6 cellular contexts compared by ENCODE assay signal in the genomic region with DNA sequence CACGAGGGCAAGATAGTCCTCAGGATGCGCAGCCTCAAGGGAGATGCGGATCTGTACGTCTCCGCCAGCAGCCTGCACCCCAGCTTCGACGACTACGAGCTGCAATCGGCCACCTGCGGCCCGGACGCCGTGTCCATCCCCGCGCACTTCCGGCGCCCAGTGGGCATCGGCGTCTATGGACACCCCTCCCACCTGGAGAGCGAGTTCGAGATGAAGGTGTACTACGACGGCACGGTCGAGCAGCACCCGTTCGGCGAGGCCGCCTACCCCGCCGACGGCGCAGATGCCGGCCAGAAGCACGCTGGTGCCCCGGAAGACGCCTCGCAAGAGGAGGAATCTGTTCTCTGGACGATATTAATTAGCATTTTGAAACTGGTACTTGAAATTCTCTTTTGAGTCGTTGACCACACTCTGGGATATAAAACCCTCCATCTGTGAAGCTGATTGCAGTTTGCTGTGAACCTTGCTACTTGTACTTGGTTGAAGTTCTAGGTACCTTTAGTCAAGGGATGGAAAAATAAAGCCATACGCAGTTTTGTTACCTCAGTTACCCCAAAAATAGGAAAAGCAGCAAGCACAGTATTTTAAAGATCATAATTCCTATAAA. TPM values are rescaled to one million over a fixed set of nuclear protein-coding genes. Genes with fewer than 3 reads are reported as not detected.
DNase-seq lines count a peak whose midpoint lies in the region; ATAC-seq and TF ChIP-seq lines count a peak whose summit lies in the region.

No MANE protein-coding gene starts in this region.

- dilution Hi-C loops in mammary epithelial cell (cut with HindIII; ENCODE audit: low sequenced_read_pairs): no loop called here

- in situ Hi-C loops in mammary epithelial cell (cut with MboI; ENCODE audit: low sequenced_read_pairs in 2 of 2): no loop called here

- WGBS in mammary epithelial cell (ENCODE audit: low coverage, missing lambda C conversion rate): under 1% methylated on average over 15 of the region's 41 CpGs

- H3K4me2 ChIP-seq in mammary epithelial cell (ENCODE audit: insufficient read depth, low read depth, low read length): peak overlapping the region; percentile 70

- CTCF ChIA-PET in AG04450 (lab: Charles Lee): no interaction called here
- CTCF ChIA-PET in mammary epithelial cell (lab: Charles Lee; ENCODE audit: low non-redundant PET): no interaction called here

- H3K79me2 ChIP-seq in mammary epithelial cell (ENCODE audit: insufficient read depth, low read length): peaks cover 76% of the 10 kb centered on the region

- DNase-seq in AG04450 (ENCODE audit: low read depth, low spot score) (no peak), NCI-H526 treated with DMSO at 0.1 percent for 48 hours (lab: John Stamatoyannopoulos, UW) (peak; percentile 40), mammary epithelial cell (no peak), omental fat pad (ENCODE audit: low spot score) (no peak), NCI-H1694 (lab: John Stamatoyannopoulos, UW) (no peak)

- POLR2A ChIA-PET in AG04450 (lab: Yijun Ruan, JAX): interaction anchor here (0.9 to 1.8 kb wide), 5 partner anchors 13 to 452 kb away, joined by 3 to 6 read pairs (median 3); partner anchors contain the start of genes DYNLT2 and ERMARD

- peak overlapping the region; percentile 92 for H2AFZ ChIP-seq in mammary epithelial cell (ENCODE audit: low read depth, low read length)

- BruUV-seq in mammary epithelial cell (replicated peaks; lab: Mats Ljungman, UMichigan): no TSS peak

- intact Hi-C loops in mammary epithelial cell (cut with micrococcal nuclease): loop anchor here (1.0 to 10.0 kb wide), 6 partner anchors 20 to 746 kb away; partner anchors contain the start of genes DYNLT2, ERMARD and THBS2

- H3K9ac ChIP-seq in mammary epithelial cell (ENCODE audit: insufficient read depth, low read length): peak overlapping the region; percentile 83

- no peaks in the 10 kb centered on the region for H4K20me1 ChIP-seq in mammary epithelial cell (ENCODE audit: insufficient read depth, low read length)

- peaks cover 33% of the 10 kb centered on the region for H3K4me1 ChIP-seq in mammary epithelial cell (ENCODE audit: insufficient read depth, low read length)

- peaks cover 4% of the 10 kb centered on the region for H3K36me3 ChIP-seq in mammary epithelial cell (ENCODE audit: insufficient read depth, low read length)

- H3K27me3 ChIP-seq in AG04450 (ENCODE audit: control insufficient read depth, insufficient read depth, low read length) (no peaks in the 10 kb centered on the region), mammary epithelial cell (ENCODE audit: insufficient read depth, low read length) (no peaks in the 10 kb centered on the region)

- H3K9me3 ChIP-seq in AG04450 (ENCODE audit: control insufficient read depth, insufficient read depth, low read length): no peaks in the 10 kb centered on the region; the same call in 1 of the 2 replicates
- no peaks in the 10 kb centered on the region for H3K9me3 ChIP-seq in mammary epithelial cell (replicated peaks; ENCODE audit: insufficient read depth, low read length)

- ATAC-seq in GM21423 (IDR thresholded peaks at IDR 0.05; ENCODE audit: unreplicated experiment) (peak; percentile 16), omental fat pad (ENCODE audit: low FRiP score) (peak; percentile 7)

- H3K27ac ChIP-seq in AG04450 (ENCODE audit: low read depth, low read length) (no peak overlapping the region), mammary epithelial cell (ENCODE audit: insufficient read depth, low read depth, low read length) (peak overlapping the region; percentile 64)

- H3K4me3 ChIP-seq in AG04450 (ENCODE audit: low read depth, low read length): peak overlapping the region; percentile 94
- peak overlapping the region; percentile 77 to 95 (median 80) for H3K4me3 ChIP-seq in mammary epithelial cell (replicated peaks in 1 of 3; ENCODE audit: insufficient read depth in 1 of 3, low read depth in 2 of 3, low read length in 3 of 3)

- no peak for TF ChIP-seq CTCF in AG04450 (IDR thresholded peaks at IDR 0.05; ENCODE audit: low read depth, low read length)
- no peak for TF ChIP-seq CTCF in mammary epithelial cell (conservative IDR thresholded peaks at IDR 0.05 in 1 of 2, IDR thresholded peaks at IDR 0.05 in 1 of 2; ENCODE audit: extremely low read depth in 1 of 2, insufficient read depth in 1 of 2, low read depth in 1 of 2, low read length in 2 of 2)
- no peak for TF ChIP-seq CTCF in omental fat pad (IDR thresholded peaks at IDR 0.05)

RNA-seq across cellular contexts. Expression of gene C6orf120, which starts 0.8 kb away (rescaled TPM):
- 32.8 and 35.9 TPM in 2 replicates for polyA plus RNA-seq in AG04450 (2011; rRNA removed)
- polyA minus RNA-seq in AG04450 (2011; rRNA and poly(A)+ RNA removed): 9.9 and 12.9 TPM in 2 replicates
- total RNA-seq in mammary epithelial cell: 10 to 100 TPM; 22.0 to 26.0 TPM
- polyA plus RNA-seq in mammary epithelial cell: 8.4 TPM
- 2.6 TPM for polyA minus RNA-seq in mammary epithelial cell
- total RNA-seq in omental fat pad: 10 to 100 TPM; 41.2 to 45.0 (median 43.0) TPM

RNA-seq across cellular contexts. Expression of gene WDR27, which starts 0.9 kb away (rescaled TPM):
- polyA plus RNA-seq in AG04450 (2011; rRNA removed) (20.0 and 20.5 TPM in 2 replicates), mammary epithelial cell (17.6 TPM)
- 24.5 and 25.8 TPM in 2 replicates for polyA minus RNA-seq in AG04450 (2011; rRNA and poly(A)+ RNA removed)
- total RNA-seq in mammary epithelial cell (10 to 100 TPM; 21.7 to 50.2 TPM), omental fat pad (10 to 100 TPM; 18.9 to 35.9 (median 21.7) TPM)
- 40.8 TPM for polyA minus RNA-seq in mammary epithelial cell

RNA-seq across cellular contexts. Expression of gene PHF10, which starts 21.6 kb away (rescaled TPM):
- 21.6 and 25.9 TPM in 2 replicates for polyA plus RNA-seq in AG04450 (2011; rRNA removed)
- polyA minus RNA-seq in AG04450 (2011; rRNA and poly(A)+ RNA removed): 9.1 and 13.6 TPM in 2 replicates
- 10 to 100 TPM; 11.3 to 25.4 TPM for total RNA-seq in mammary epithelial cell
- polyA plus RNA-seq in mammary epithelial cell: 13.5 TPM
- 6.7 TPM for polyA minus RNA-seq in mammary epithelial cell
- total RNA-seq in omental fat pad: 10 to 100 TPM; 32.9 to 49.4 (median 43.7) TPM

RNA-seq across cellular contexts. Expression of gene DYNLT2, which starts 48.6 kb away (rescaled TPM):
- 0.46 and 0.64 TPM in 2 replicates for polyA plus RNA-seq in AG04450 (2011; rRNA removed)
- polyA minus RNA-seq in AG04450 (2011; rRNA and poly(A)+ RNA removed): 0.41 and 0.61 TPM in 2 replicates
- total RNA-seq in mammary epithelial cell: under 1 TPM; 0.67 to 0.80 TPM
- 0.17 TPM for polyA plus RNA-seq in mammary epithelial cell
- not detected for polyA minus RNA-seq in mammary epithelial cell
- total RNA-seq in omental fat pad: 1 to 10 TPM in 3 of 4 donors, under 1 TPM in 1; 0.94 to 2.5 (median 2.1) TPM

RNA-seq across cellular contexts. Expression of gene ERMARD, which starts 48.7 kb away (rescaled TPM):
- polyA plus RNA-seq in AG04450 (2011; rRNA removed) (24.8 and 26.8 TPM in 2 replicates), mammary epithelial cell (22.4 TPM)
- 9.5 and 15.6 TPM in 2 replicates for polyA minus RNA-seq in AG04450 (2011; rRNA and poly(A)+ RNA removed)
- total RNA-seq in mammary epithelial cell (10 to 100 TPM; 19.2 to 32.4 TPM), omental fat pad (10 to 100 TPM; 11.9 to 30.3 (median 20.2) TPM)
- polyA minus RNA-seq in mammary epithelial cell: 1.7 TPM
